ENCODE assay signal across 1 cellular context in the genomic region with DNA sequence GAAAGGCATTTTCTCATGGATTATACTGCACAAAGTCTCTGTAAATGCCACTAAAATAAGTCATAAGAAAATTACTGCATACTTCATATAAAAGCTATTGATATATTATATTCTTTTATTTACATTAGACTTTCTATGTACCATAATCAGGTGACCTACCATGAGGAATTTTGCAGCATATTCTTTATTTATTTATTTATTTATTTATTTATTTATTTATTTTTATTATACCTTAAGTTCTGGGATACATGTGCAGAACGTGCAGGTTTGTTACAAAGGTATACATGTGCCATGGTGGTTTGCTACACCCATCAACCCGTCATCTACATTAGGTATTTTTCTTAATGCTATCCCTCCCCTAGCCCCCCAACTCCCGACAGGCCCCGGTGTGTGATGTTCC.
TF ChIP-seq lines count a peak whose summit lies in the region.

No MANE protein-coding gene starts in this region.

TF ChIP-seq in HEK293, 187 proteins besides CTCF, POLR2A, EP300 and RAD21 (continued from another document):
- TF ChIP-seq, protein P1, sequence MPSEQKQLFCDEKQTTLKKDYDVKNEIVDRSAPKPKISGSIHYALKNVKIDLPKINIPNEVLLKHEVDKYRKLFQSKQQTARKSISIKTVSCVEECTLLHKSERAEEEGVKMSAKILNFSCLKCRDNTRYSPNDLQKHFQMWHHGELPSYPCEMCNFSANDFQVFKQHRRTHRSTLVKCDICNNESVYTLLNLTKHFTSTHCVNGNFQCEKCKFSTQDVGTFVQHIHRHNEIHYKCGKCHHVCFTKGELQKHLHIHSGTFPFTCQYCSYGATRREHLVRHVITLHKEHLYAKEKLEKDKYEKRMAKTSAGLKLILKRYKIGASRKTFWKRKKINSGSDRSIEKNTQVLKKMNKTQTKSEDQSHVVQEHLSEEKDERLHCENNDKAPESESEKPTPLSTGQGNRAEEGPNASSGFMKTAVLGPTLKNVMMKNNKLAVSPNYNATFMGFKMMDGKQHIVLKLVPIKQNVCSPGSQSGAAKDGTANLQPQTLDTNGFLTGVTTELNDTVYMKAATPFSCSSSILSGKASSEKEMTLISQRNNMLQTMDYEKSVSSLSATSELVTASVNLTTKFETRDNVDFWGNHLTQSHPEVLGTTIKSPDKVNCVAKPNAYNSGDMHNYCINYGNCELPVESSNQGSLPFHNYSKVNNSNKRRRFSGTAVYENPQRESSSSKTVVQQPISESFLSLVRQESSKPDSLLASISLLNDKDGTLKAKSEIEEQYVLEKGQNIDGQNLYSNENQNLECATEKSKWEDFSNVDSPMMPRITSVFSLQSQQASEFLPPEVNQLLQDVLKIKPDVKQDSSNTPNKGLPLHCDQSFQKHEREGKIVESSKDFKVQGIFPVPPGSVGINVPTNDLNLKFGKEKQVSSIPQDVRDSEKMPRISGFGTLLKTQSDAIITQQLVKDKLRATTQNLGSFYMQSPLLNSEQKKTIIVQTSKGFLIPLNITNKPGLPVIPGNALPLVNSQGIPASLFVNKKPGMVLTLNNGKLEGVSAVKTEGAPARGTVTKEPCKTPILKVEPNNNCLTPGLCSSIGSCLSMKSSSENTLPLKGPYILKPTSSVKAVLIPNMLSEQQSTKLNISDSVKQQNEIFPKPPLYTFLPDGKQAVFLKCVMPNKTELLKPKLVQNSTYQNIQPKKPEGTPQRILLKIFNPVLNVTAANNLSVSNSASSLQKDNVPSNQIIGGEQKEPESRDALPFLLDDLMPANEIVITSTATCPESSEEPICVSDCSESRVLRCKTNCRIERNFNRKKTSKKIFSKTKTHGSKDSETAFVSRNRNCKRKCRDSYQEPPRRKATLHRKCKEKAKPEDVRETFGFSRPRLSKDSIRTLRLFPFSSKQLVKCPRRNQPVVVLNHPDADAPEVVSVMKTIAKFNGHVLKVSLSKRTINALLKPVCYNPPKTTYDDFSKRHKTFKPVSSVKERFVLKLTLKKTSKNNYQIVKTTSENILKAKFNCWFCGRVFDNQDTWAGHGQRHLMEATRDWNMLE (tag by site-specific recombination; conservative IDR thresholded peaks at IDR 0.05; ENCODE audit: low read depth), result peak; percentile 57; the same call in 1 of the 2 replicates
